12 cellular contexts compared by ENCODE assay signal in genomic region chr18:58536534-58537271, GRCh38.
A peak's percentile ranks its signal among the peaks of the same experiment; 100 is the strongest.
DNase-seq lines count a peak whose midpoint lies in the region; ATAC-seq and TF ChIP-seq lines count a peak whose summit lies in the region.
"Had no signal": no experiment of that assay in that cellular context is flagged by ENCODE, and none has a peak within 500 bp of the region (broad histone marks: within the 10 kb centered on the region; RNA-seq: fewer than 3 reads in every experiment).

No MANE protein-coding gene starts in this region.

- no peaks in the 10 kb centered on the region for H3K36me3 Mint-ChIP-seq in CD4-positive, alpha-beta T cell (ENCODE audit: low read depth)

- no peak overlapping the region for H3K27ac Mint-ChIP-seq in CD4-positive, alpha-beta T cell

- CTCF ChIA-PET in HEK293 (lab: Yijun Ruan, JAX): interaction anchor here (0.6 to 0.8 kb wide), 2 partner anchors 136 to 227 kb away, joined by 4 to 9 read pairs; no protein-coding TSS in a partner anchor
- CTCF ChIA-PET in CD4-positive, alpha-beta T cell (lab: Charles Lee): no interaction called here

- H3K27ac ChIP-seq in HEK293 (ENCODE audit: extremely low read depth, low read depth, low read length) (no peak overlapping the region), neuronal stem cell (replicated peaks; ENCODE audit: low read length) (no peak overlapping the region)
- H3K27ac ChIP-seq in CD4-positive, alpha-beta T cell (ENCODE audit: low read depth, low read length): no peak overlapping the region
- H3K27ac ChIP-seq: 22Rv1, ascending aorta, WERI-Rb-1 had no signal

- no peak overlapping the region for H4K91ac ChIP-seq in neuronal stem cell (ENCODE audit: low read depth, low read length, poor library complexity)

- no peak for ATAC-seq in CD4-positive, alpha-beta T cell (ENCODE audit: poor library complexity)

- H3K4me1 Mint-ChIP-seq in CD4-positive, alpha-beta T cell (ENCODE audit: low read depth): peaks cover 15% of the 10 kb centered on the region

- peaks cover 2% of the 10 kb centered on the region; the same call in 1 of the 2 replicates for H3K4me1 ChIP-seq in HEK293 (ENCODE audit: control insufficient read depth, insufficient read depth, low read length)
- no peaks in the 10 kb centered on the region for H3K4me1 ChIP-seq in neuronal stem cell (ENCODE audit: control insufficient read depth in 2 of 2, insufficient read depth in 1 of 2, low read depth in 1 of 2, low read length in 2 of 2)
- H3K4me1 ChIP-seq: ascending aorta had no signal

- in situ Hi-C loops in G401 (cut with HindIII; ENCODE audit: low sequenced_read_pairs): loop anchor here (25.0 kb wide), 1 partner anchor 251 kb away; no protein-coding TSS in a partner anchor

- H3K36me3 ChIP-seq in HEK293 (ENCODE audit: control insufficient read depth in 2 of 2, insufficient read depth in 1 of 2, low read length in 2 of 2) (no peaks in the 10 kb centered on the region), neuronal stem cell (replicated peaks in 1 of 2; ENCODE audit: control insufficient read depth in 2 of 2, insufficient read depth in 2 of 2, low read length in 2 of 2) (peaks cover 0 to 18% of the 10 kb centered on the region in 2 donors)
- H3K36me3 ChIP-seq: ascending aorta, WERI-Rb-1 had no signal

- H3K27me3 ChIP-seq in neuronal stem cell (ENCODE audit: control insufficient read depth in 3 of 3, insufficient read depth in 3 of 3, low read depth in 1 of 3, low read length in 3 of 3): no peaks in the 10 kb centered on the region
- no peaks in the 10 kb centered on the region for H3K27me3 ChIP-seq in CD4-positive, alpha-beta T cell (ENCODE audit: control insufficient read depth, insufficient read depth, low read length)
- H3K27me3 ChIP-seq: ascending aorta had no signal

- H3K4ac ChIP-seq in neuronal stem cell (ENCODE audit: low read length): no peak overlapping the region

- H3K79me1 ChIP-seq in neuronal stem cell (ENCODE audit: low read depth, low read length): no peaks in the 10 kb centered on the region

- POLR2A ChIA-PET in HEK293 (lab: Yijun Ruan, JAX): interaction anchor here (0.8 kb wide), 1 partner anchor 134 kb away, joined by 3 read pairs; the partner anchor contains the start of gene MALT1
- POLR2A ChIA-PET in CD4-positive, alpha-beta T cell (lab: Charles Lee): interaction anchor here (1.2 kb wide), 1 partner anchor 156 kb away, joined by 4 read pairs; no protein-coding TSS in a partner anchor

- TF ChIP-seq CTCF in HEK293 (tag by site-specific recombination; IDR thresholded peaks at IDR 0.05): no peak
- TF ChIP-seq CTCF in CD4-positive, alpha-beta T cell (IDR thresholded peaks at IDR 0.05): no peak

- H3K14ac ChIP-seq in neuronal stem cell (ENCODE audit: low read length): no peak overlapping the region

- peak overlapping the region; percentile 50 for H3K18ac ChIP-seq in neuronal stem cell (ENCODE audit: low read length)

- H2AK5ac ChIP-seq in neuronal stem cell (ENCODE audit: low read depth, low read length): no peak overlapping the region

- no CpG with 5 or more reads among the region's 10 CpGs for WGBS in neuronal stem cell (ENCODE audit: extremely low coverage in 2 of 2, insufficient read length in 2 of 2, insufficient replicate concordance in 1 of 2), 2 donors

- no peaks in the 10 kb centered on the region for H3K9me3 Mint-ChIP-seq in CD4-positive, alpha-beta T cell

- H3K4me2 ChIP-seq in neuronal stem cell (ENCODE audit: insufficient read depth, low read length, poor library complexity, severe bottlenecking): no peak overlapping the region

- H3K9me3 ChIP-seq in HEK293 (ENCODE audit: control insufficient read depth, insufficient read depth, low read depth, low read length) (no peaks in the 10 kb centered on the region), neuronal stem cell (replicated peaks in 1 of 2; ENCODE audit: control insufficient read depth in 2 of 2, insufficient read depth in 1 of 2, low read depth in 1 of 2, low read length in 2 of 2) (peaks cover 0 to 9% of the 10 kb centered on the region in 2 donors)
- no peaks in the 10 kb centered on the region for H3K9me3 ChIP-seq in CD4-positive, alpha-beta T cell (ENCODE audit: control insufficient read depth, low read length)
- H3K9me3 ChIP-seq: ascending aorta had no signal

- no peak overlapping the region for H2AFZ ChIP-seq in neuronal stem cell (ENCODE audit: low read length)

- H3K23ac ChIP-seq in neuronal stem cell (ENCODE audit: low read depth, low read length, poor library complexity): no peak overlapping the region

- H2BK12ac ChIP-seq in neuronal stem cell (ENCODE audit: low read length): no peak overlapping the region

- peak; percentile 22 for DNase-seq in SKM-1 treated with dmso at 0.1 percent for 144 hours (lab: John Stamatoyannopoulos, UW; ENCODE audit: unreplicated experiment)
- no peak for DNase-seq in SKM-1 (lab: John Stamatoyannopoulos, UW; ENCODE audit: unreplicated experiment)
- DNase-seq in Kasumi-1 (lab: John Stamatoyannopoulos, UW): peak; percentile 29 to 54
- no peak for DNase-seq in neuronal stem cell (ENCODE audit: low spot score)
- no peak for DNase-seq in G401 (ENCODE audit: low spot score)
- DNase-seq in CD4-positive, alpha-beta T cell: no peak
- no peak for DNase-seq in DMS153 (lab: John Stamatoyannopoulos, UW)
- DNase-seq: NCI-H2029 treated with DMSO at 0.1 percent for 48 hours, WERI-Rb-1 had no signal

- H3K4me3 Mint-ChIP-seq in CD4-positive, alpha-beta T cell: no peak overlapping the region

- no peak overlapping the region for H3K9ac ChIP-seq in neuronal stem cell (ENCODE audit: low read depth, low read length, poor library complexity)

- no peak overlapping the region for H2BK5ac ChIP-seq in neuronal stem cell (ENCODE audit: low read length)

- intact Hi-C loops in CD4-positive, alpha-beta T cell (cut with DNase I, micrococcal nuclease): no loop called here

- H3K27me3 Mint-ChIP-seq in CD4-positive, alpha-beta T cell: no peaks in the 10 kb centered on the region

- no peak overlapping the region for H3K4me3 ChIP-seq in HEK293 (ENCODE audit: low read depth, low read length)
- H3K4me3 ChIP-seq in neuronal stem cell (ENCODE audit: low read length in 2 of 2): no peak overlapping the region
- H3K4me3 ChIP-seq: ascending aorta had no signal

- no peak overlapping the region for H4K8ac ChIP-seq in neuronal stem cell (ENCODE audit: low read depth, low read length)

- no peak overlapping the region for H2BK15ac ChIP-seq in neuronal stem cell (ENCODE audit: low read length)

- no peak overlapping the region for H2BK120ac ChIP-seq in neuronal stem cell (ENCODE audit: low read depth, low read length)

TF ChIP-seq in HEK293, 187 proteins besides CTCF, POLR2A, EP300 and RAD21:
- TF ChIP-seq, protein P1, sequence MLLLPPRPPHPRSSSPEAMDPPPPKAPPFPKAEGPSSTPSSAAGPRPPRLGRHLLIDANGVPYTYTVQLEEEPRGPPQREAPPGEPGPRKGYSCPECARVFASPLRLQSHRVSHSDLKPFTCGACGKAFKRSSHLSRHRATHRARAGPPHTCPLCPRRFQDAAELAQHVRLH (tag by site-specific recombination; IDR thresholded peaks at IDR 0.05): no peak
- TF ChIP-seq ZIC2 (tag by site-specific recombination; IDR thresholded peaks at IDR 0.05): peak; percentile 21; the same call in 1 of the 2 replicates

Comparison
In these comparisons a context has a peak if more than half of its experiments do, and no peak if none do; other contexts are left out.
1. DNase-seq: peak in SKM-1 treated with dmso at 0.1 percent for 144 hours (single experiment) and Kasumi-1 (2 of 2); none in SKM-1 (single experiment), neuronal stem cell (single experiment), G401 (single experiment), CD4-positive, alpha-beta T cell (0 of 10) and DMS153 (single experiment).